ENCODE assay signal across 23 cellular contexts in the genomic region with DNA sequence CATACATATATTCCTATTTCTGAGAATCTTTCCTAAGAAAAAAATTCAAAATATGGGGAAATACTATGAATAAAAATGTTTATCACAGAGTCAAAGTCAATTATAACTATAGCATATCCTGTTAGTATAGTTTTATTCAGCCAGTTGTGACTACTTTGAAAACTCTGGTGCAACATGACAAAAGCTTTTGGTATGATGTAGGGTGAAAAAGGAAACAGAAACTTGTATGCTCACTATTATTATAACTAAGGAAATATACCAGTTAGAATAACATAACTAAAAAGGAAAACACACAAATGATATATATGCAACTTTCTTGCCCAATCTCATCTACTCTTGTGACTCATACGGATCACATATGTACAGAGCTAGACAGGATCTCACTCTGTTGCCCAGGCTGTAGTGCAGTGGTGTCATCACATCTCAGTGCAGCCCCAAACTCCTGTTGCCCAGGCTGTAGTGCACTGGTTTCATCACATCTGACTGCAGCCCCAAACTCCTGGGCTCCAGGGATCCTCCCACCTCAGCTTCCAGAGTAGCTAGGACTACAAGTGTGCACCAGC. TPM values are rescaled to one million over a fixed set of nuclear protein-coding genes. Genes with fewer than 3 reads are reported as not detected.
A peak's percentile ranks its signal among the peaks of the same experiment; 100 is the strongest.
DNase-seq lines count a peak whose midpoint lies in the region; ATAC-seq, FAIRE-seq and TF ChIP-seq lines count a peak whose summit lies in the region.
"Had no signal": no experiment of that assay in that cellular context is flagged by ENCODE, and none has a peak within 500 bp of the region (broad histone marks: within the 10 kb centered on the region; RNA-seq: fewer than 3 reads in every experiment).

No MANE protein-coding gene starts in this region.

- POLR2A ChIA-PET in HepG2 (lab: Yijun Ruan, JAX), result no interaction called here
- POLR2A ChIA-PET in WTC11 (lab: Charles Lee), result no interaction called here

- WGBS in HepG2 (ENCODE audit: low lambda C conversion rate), result 30% methylated on average over 1 of the region's 1 CpG
- WGBS in right lobe of liver (ENCODE audit: insufficient coverage, low coverage, low lambda C conversion rate, missing lambda C conversion rate), result 80% methylated on average over 1 of the region's 1 CpG

- H3K4me3 ChIP-seq in HepG2 (replicated peaks in 1 of 3; ENCODE audit: insufficient read depth in 1 of 3, low read depth in 2 of 3, low read length in 3 of 3) (no peak overlapping the region), right lobe of liver (no peak overlapping the region)
- H3K4me3 ChIP-seq: GM23338, lung had no signal

- CTCF ChIA-PET in HepG2 (lab: Yijun Ruan, JAX; ENCODE audit: low intra/inter-chr PET ratio, low total read pairs) (no interaction called here), WTC11 (lab: Charles Lee) (interaction anchor here (1.2 kb wide), 1 partner anchor 243 kb away, joined by 3 read pairs; no protein-coding TSS in a partner anchor)

- H3K4me1 Mint-ChIP-seq in WTC11, result no peaks in the 10 kb centered on the region
- H3K4me1 Mint-ChIP-seq in stimulated activated effector memory CD8-positive, alpha-beta T cell treated with anti-CD3 and anti-CD28 coated beads, Interleukin-12 subunit alpha, Interleukin-12 subunit beta, amount 100 ng/mL, for 72 hours, result peaks cover 10% of the 10 kb centered on the region
- H3K4me1 Mint-ChIP-seq: B cell, GM23338, naive B cell had no signal

- no peak for DNase-seq in HepG2 (ENCODE audit: low spot score)
- no peak for DNase-seq in right lobe of liver
- no peak for DNase-seq in WTC11 (ENCODE audit: low spot score)
- no peak for DNase-seq in stimulated activated effector memory CD8-positive, alpha-beta T cell treated with anti-CD3 and anti-CD28 coated beads, Interleukin-12 subunit alpha, Interleukin-12 subunit beta, amount 100 ng/mL, for 72 hours (ENCODE audit: low spot score in 2 of 2)
- no peak for DNase-seq in NCI-H2196 (lab: John Stamatoyannopoulos, UW; ENCODE audit: unreplicated experiment)
- no peak for DNase-seq in GM12891 (ENCODE audit: insufficient read length, low spot score)
- DNase-seq: activated CD8-positive, alpha-beta memory T cell treated with anti-CD3 and anti-CD28 coated beads for 24 hours; activated effector memory CD4-positive, alpha-beta T cell treated with Interleukin-2 at 50 U/mL for 16 hours; cortex of kidney; foreskin melanocyte; hypothalamus; Kasumi-1; kidney; naive B cell; NCI-H1105 treated with DMSO at 0.1 percent for 48 hours; NCI-H526 had no signal

- H3K9me3 ChIP-seq in HepG2 (ENCODE audit: low read length) (no peaks in the 10 kb centered on the region), right lobe of liver (no peaks in the 10 kb centered on the region)

- TF ChIP-seq EP300 in HepG2 (IDR thresholded peaks at IDR 0.05; ENCODE audit: low read depth in 2 of 2, low read length in 2 of 2), result no peak
- TF ChIP-seq EP300 in HepG2 (CRISPR knock-in tag; IDR thresholded peaks at IDR 0.05; ENCODE audit: borderline replicate concordance), result no peak

- TF ChIP-seq CTCF in HepG2 (CRISPR knock-in tag; IDR thresholded peaks at IDR 0.05) (no peak), right lobe of liver (IDR thresholded peaks at IDR 0.05) (no peak), WTC11 (IDR thresholded peaks at IDR 0.05) (no peak)

- H4K20me1 ChIP-seq in HepG2 (ENCODE audit: insufficient read depth, low read length), result no peaks in the 10 kb centered on the region

- no peaks in the 10 kb centered on the region for H3K27me3 Mint-ChIP-seq in WTC11 (ENCODE audit: low read depth)
- H3K27me3 Mint-ChIP-seq: B cell, naive B cell had no signal

- intact Hi-C loops in HepG2 (cut with micrococcal nuclease; ENCODE audit: unreplicated experiment) (no loop called here), right lobe of liver (cut with DNase I) (no loop called here)

- no peak overlapping the region for H3K27ac ChIP-seq in HepG2 (ENCODE audit: extremely low read length, insufficient read depth, low read length)
- no peak overlapping the region for H3K27ac ChIP-seq in right lobe of liver
- H3K27ac ChIP-seq: parathyroid adenoma had no signal

- H3K79me2 ChIP-seq in HepG2 (ENCODE audit: insufficient read depth, low read length), result no peaks in the 10 kb centered on the region
- H3K79me2 ChIP-seq: parathyroid adenoma had no signal

- no peak overlapping the region for H3K9ac ChIP-seq in HepG2 (ENCODE audit: insufficient read depth, low read depth, low read length)
- H3K9ac ChIP-seq: parathyroid adenoma had no signal

- H3K27me3 ChIP-seq in HepG2 (ENCODE audit: control insufficient read depth in 1 of 2, insufficient read depth in 2 of 2, low read length in 2 of 2) (no peaks in the 10 kb centered on the region), right lobe of liver (no peaks in the 10 kb centered on the region)

- ATAC-seq in HepG2 (no peak), right lobe of liver (no peak), WTC11 (no peak), esophagus mucosa (peak; percentile 48), HG03025 (IDR thresholded peaks at IDR 0.05; ENCODE audit: low FRiP score, unreplicated experiment) (no peak)
- ATAC-seq in stimulated activated effector memory CD8-positive, alpha-beta T cell treated with anti-CD3 and anti-CD28 coated beads, Interleukin-12 subunit alpha, Interleukin-12 subunit beta, amount 100 ng/mL, for 72 hours, result peak; percentile 97
- ATAC-seq: GM23338 had no signal

- H3K36me3 ChIP-seq in HepG2 (replicated peaks in 1 of 2; ENCODE audit: control insufficient read depth in 1 of 2, insufficient read depth in 2 of 2, low read length in 2 of 2), result no peaks in the 10 kb centered on the region
- no peaks in the 10 kb centered on the region for H3K36me3 ChIP-seq in right lobe of liver

- no peak overlapping the region for H2AFZ ChIP-seq in HepG2 (ENCODE audit: low read length)
- H2AFZ ChIP-seq: GM23338, parathyroid adenoma had no signal

- no peak for TF ChIP-seq POLR2A in HepG2 (IDR thresholded peaks at IDR 0.05; ENCODE audit: insufficient read depth in 1 of 2, low read depth in 2 of 2, low read length in 2 of 2)
- TF ChIP-seq POLR2A in right lobe of liver (IDR thresholded peaks at IDR 0.05), result no peak
- no peak for TF ChIP-seq POLR2A in GM12891 (IDR thresholded peaks at IDR 0.05; ENCODE audit: low read depth, low read length)

- peaks cover 40% of the 10 kb centered on the region for H3K4me1 ChIP-seq in HepG2 (ENCODE audit: insufficient read depth, low read length)
- H3K4me1 ChIP-seq in right lobe of liver, result peaks cover 0 to 5% (median 0%) of the 10 kb centered on the region in 4 donors
- H3K4me1 ChIP-seq: parathyroid adenoma had no signal

- no peak overlapping the region for H3K27ac Mint-ChIP-seq in WTC11
- no peak overlapping the region for H3K27ac Mint-ChIP-seq in stimulated activated effector memory CD8-positive, alpha-beta T cell treated with anti-CD3 and anti-CD28 coated beads, Interleukin-12 subunit alpha, Interleukin-12 subunit beta, amount 100 ng/mL, for 72 hours
- H3K27ac Mint-ChIP-seq: B cell, GM23338 had no signal

- no TSS peak for BruUV-seq in HepG2 (replicated peaks; lab: Mats Ljungman, UMichigan)

- H3K36me3 Mint-ChIP-seq in WTC11, result no peaks in the 10 kb centered on the region
- no peaks in the 10 kb centered on the region for H3K36me3 Mint-ChIP-seq in stimulated activated effector memory CD8-positive, alpha-beta T cell treated with anti-CD3 and anti-CD28 coated beads, Interleukin-12 subunit alpha, Interleukin-12 subunit beta, amount 100 ng/mL, for 72 hours
- H3K36me3 Mint-ChIP-seq: naive B cell had no signal

- FAIRE-seq in HepG2 (lab: Jason Lieb, UNC), result no peak
- no peak for FAIRE-seq in GM12891 (lab: Jason Lieb, UNC)
- FAIRE-seq: endometrium, kidney had no signal

- H3K4me3 Mint-ChIP-seq in WTC11, result no peak overlapping the region
- no peak overlapping the region for H3K4me3 Mint-ChIP-seq in stimulated activated effector memory CD8-positive, alpha-beta T cell treated with anti-CD3 and anti-CD28 coated beads, Interleukin-12 subunit alpha, Interleukin-12 subunit beta, amount 100 ng/mL, for 72 hours
- H3K4me3 Mint-ChIP-seq: B cell, GM23338 had no signal

- in situ Hi-C loops in HepG2 (cut with HindIII; ENCODE audit: extremely low pct_ligation_motif_present, low pct_unique_long_range_greater_than_20kb), result no loop called here

- no peak for TF ChIP-seq RAD21 in HepG2 (CRISPR knock-in tag; IDR thresholded peaks at IDR 0.05)

- H3K9me3 Mint-ChIP-seq in WTC11, result 0 out of 2 replicates have a peak, but pooled peaks cover 4% of the 10 kb centered on the region
- H3K9me3 Mint-ChIP-seq in stimulated activated effector memory CD8-positive, alpha-beta T cell treated with anti-CD3 and anti-CD28 coated beads, Interleukin-12 subunit alpha, Interleukin-12 subunit beta, amount 100 ng/mL, for 72 hours, result peaks cover 7% of the 10 kb centered on the region
- H3K9me3 Mint-ChIP-seq: GM23338 had no signal

- H3K4me2 ChIP-seq in HepG2 (ENCODE audit: low read depth, low read length), result no peak overlapping the region
- H3K4me2 ChIP-seq: GM23338 had no signal

TF ChIP-seq in GM12891, 5 proteins besides CTCF, POLR2A, EP300 and RAD21 (continues in another document):
- no peak for TF ChIP-seq POU2F2 (IDR thresholded peaks at IDR 0.05; ENCODE audit: low read depth, low read length)

RNA-seq across cellular contexts. Expression of gene TLK1, which starts 12.4 kb away (rescaled TPM):
- total RNA-seq in HepG2 (2016; rRNA removed; fragmentation: Illumina TruSeq; extraction: Trizol) (28.7 and 52.7 TPM in 2 replicates), right lobe of liver (10 to 100 TPM; 18.4 to 40.2 (median 29.0) TPM), WTC11 (2021) (91.1 to 99.6 TPM (median 93.9 TPM) in 3 replicates), esophagus mucosa (28.9 TPM)
- 32.6 and 34.2 TPM in 2 replicates for total RNA-seq in HepG2 (2016; cell fraction: cytosol; rRNA removed; fragmentation: Illumina TruSeq; extraction: Trizol; ENCODE audit: low read depth)
- 25.7 and 45.4 TPM in 2 replicates for total RNA-seq in HepG2 (2016; cell fraction: insoluble cytoplasmic fraction; rRNA removed; fragmentation: Illumina TruSeq; extraction: Trizol)
- 38.6 and 48.1 TPM in 2 replicates for total RNA-seq in HepG2 (2016; cell fraction: membrane; rRNA removed; fragmentation: Illumina TruSeq; extraction: Trizol)
- 41.9 and 51.6 TPM in 2 replicates for total RNA-seq in HepG2 (2016; cell fraction: nucleus; rRNA removed; fragmentation: Illumina TruSeq; extraction: Trizol)
- 12.8 and 16.8 TPM in 2 replicates for polyA plus RNA-seq in HepG2 (2011; rRNA removed)
- polyA plus RNA-seq in HepG2 (2011; cell fraction: cytosol; rRNA removed), result 5.1 and 8.5 TPM in 2 replicates
- 9.6 and 11.0 TPM in 2 replicates for polyA plus RNA-seq in HepG2 (2011; cell fraction: nucleus; rRNA removed)
- 27.7 and 38.6 TPM in 2 replicates for polyA plus RNA-seq in HepG2 (2012)
- polyA plus RNA-seq in HepG2 (2016; cell fraction: cytosol; fragmentation: Illumina TruSeq; extraction: Trizol; ENCODE audit: low read depth), result 3.4 and 3.8 TPM in 2 replicates
- polyA plus RNA-seq in HepG2 (2016; cell fraction: insoluble cytoplasmic fraction; fragmentation: Illumina TruSeq; extraction: Trizol; ENCODE audit: low read depth), result 42.1 and 48.4 TPM in 2 replicates
- 15.6 and 16.8 TPM in 2 replicates for polyA plus RNA-seq in HepG2 (2016; cell fraction: membrane; fragmentation: Illumina TruSeq; extraction: Trizol; ENCODE audit: low read depth)
- polyA plus RNA-seq in HepG2 (2016; cell fraction: nucleus; fragmentation: Illumina TruSeq; extraction: Trizol; ENCODE audit: insufficient read depth, low read depth), result 38.9 and 40.3 TPM in 2 replicates
- polyA minus RNA-seq in HepG2 (2011; rRNA and poly(A)+ RNA removed; ENCODE audit: low replicate concordance), result 9.1 and 17.3 TPM in 2 replicates
- polyA minus RNA-seq in HepG2 (2011; cell fraction: cytosol; rRNA and poly(A)+ RNA removed), result 37.8 and 45.8 TPM in 2 replicates
- 67.2 and 68.9 TPM in 2 replicates for polyA minus RNA-seq in HepG2 (2011; cell fraction: nucleus; rRNA and poly(A)+ RNA removed)
- 29.3 TPM for polyA plus RNA-seq in GM12891 (2012; ENCODE audit: low read depth, missing spikeins)

Comparison
In these comparisons a context has a peak if more than half of its experiments do, and no peak if none do; other contexts are left out.
1. ATAC-seq: peak in esophagus mucosa (single experiment) and stimulated activated effector memory CD8-positive, alpha-beta T cell treated with anti-CD3 and anti-CD28 coated beads, Interleukin-12 subunit alpha, Interleukin-12 subunit beta, amount 100 ng/mL, for 72 hours (single experiment); none in HepG2 (single experiment), right lobe of liver (0 of 4), WTC11 (single experiment) and HG03025 (single experiment).
2. Of the 50 proteins assayed by ChIP-seq in both HepG2 and WTC11: peak only in HepG2: none; only in WTC11: none; in both: ZNF121; in neither: 49.